In the genomic region with DNA sequence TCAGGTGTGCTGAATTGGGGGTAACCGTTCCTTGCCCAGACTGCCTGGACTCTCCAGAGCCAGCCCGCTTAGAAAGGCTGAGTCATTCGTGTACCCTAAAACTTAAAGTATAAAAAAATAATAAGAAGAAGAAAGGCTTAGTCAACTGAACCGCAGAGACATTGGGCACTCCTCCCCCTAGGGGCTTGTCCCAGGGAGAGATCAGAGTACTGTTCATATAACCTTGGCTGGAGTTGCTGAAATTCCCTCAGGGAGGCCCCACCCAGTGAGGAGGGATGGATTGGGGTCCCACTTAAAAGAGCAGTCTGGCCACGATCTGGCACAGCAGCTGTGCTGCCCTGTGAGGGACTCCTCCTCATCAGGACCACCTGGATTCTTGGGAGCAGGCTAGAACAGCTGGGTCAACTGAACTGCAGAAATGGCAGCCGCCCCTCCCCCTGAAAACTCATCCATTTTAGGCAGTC, we compare ENCODE assay signal across 16 cellular contexts. TPM values are rescaled to one million over a fixed set of nuclear protein-coding genes. Genes with fewer than 3 reads are reported as not detected.
DNase-seq lines count a peak whose midpoint lies in the region; ATAC-seq, FAIRE-seq and TF ChIP-seq lines count a peak whose summit lies in the region.
"Had no signal": no experiment of that assay in that cellular context is flagged by ENCODE, and none has a peak within 500 bp of the region (broad histone marks: within the 10 kb centered on the region; RNA-seq: fewer than 3 reads in every experiment).

No MANE protein-coding gene starts in this region.

- peaks cover 32% of the 10 kb centered on the region for H3K36me3 Mint-ChIP-seq in dendritic cell treated with granulocyte-macrophage colony-stimulating factor and Interleukin-4, amounts not matched to agents 40 ng/mL and 50 ng/mL, for 4 days (ENCODE audit: low read depth)
- peaks cover 12% of the 10 kb centered on the region for H3K36me3 Mint-ChIP-seq in glutamatergic neuron (ENCODE audit: unreplicated experiment)

- FAIRE-seq in RCC 7860 (lab: Jason Lieb, UNC) = no peak

- ATAC-seq in DND-41 (ENCODE audit: insufficient read depth, low read depth) (0 out of 3 replicates have a peak, but pooled peaks have one; percentile 37), HG03095 (IDR thresholded peaks at IDR 0.05; ENCODE audit: unreplicated experiment) (peak; percentile 52)

- H3K4me1 ChIP-seq in BLaER1 (peaks cover 10% of the 10 kb centered on the region), DND-41 (ENCODE audit: insufficient read depth, low read length) (no peaks in the 10 kb centered on the region)

- H3K4me3 Mint-ChIP-seq in dendritic cell treated with granulocyte-macrophage colony-stimulating factor and Interleukin-4, amounts not matched to agents 40 ng/mL and 50 ng/mL, for 4 days = peak overlapping the region; percentile 30
- H3K4me3 Mint-ChIP-seq in glutamatergic neuron (ENCODE audit: unreplicated experiment) = no peak overlapping the region
- H3K4me3 Mint-ChIP-seq: brain, H9 had no signal

- peaks cover 22% of the 10 kb centered on the region for H3K36me3 ChIP-seq in BLaER1
- H3K36me3 ChIP-seq in DND-41 (ENCODE audit: insufficient read depth, low read length) = no peaks in the 10 kb centered on the region; the same call in 1 of the 2 replicates
- H3K36me3 ChIP-seq: sigmoid colon had no signal

- H3K4me1 Mint-ChIP-seq in dendritic cell treated with granulocyte-macrophage colony-stimulating factor and Interleukin-4, amounts not matched to agents 40 ng/mL and 50 ng/mL, for 4 days (ENCODE audit: low read depth) = peaks cover 66% of the 10 kb centered on the region
- H3K4me1 Mint-ChIP-seq in glutamatergic neuron (ENCODE audit: low read depth, unreplicated experiment) = no peaks in the 10 kb centered on the region

- no peak overlapping the region for H2AFZ ChIP-seq in DND-41 (ENCODE audit: low read depth, low read length)

- no peak overlapping the region for H3K27ac ChIP-seq in BLaER1
- H3K27ac ChIP-seq in DND-41 (ENCODE audit: low read length) = no peak overlapping the region
- H3K27ac ChIP-seq in dorsolateral prefrontal cortex = peak overlapping the region in 1 of 59 donors; percentile 6
- H3K27ac ChIP-seq: sigmoid colon had no signal

- TF ChIP-seq CTCF in DND-41 (IDR thresholded peaks at IDR 0.05; ENCODE audit: borderline replicate concordance, extremely low read depth, low read length, poor library complexity, severe bottlenecking) (no peak), dorsolateral prefrontal cortex (IDR thresholded peaks at IDR 0.05 in 54 of 56, conservative IDR thresholded peaks at IDR 0.05 in 2 of 56; ENCODE audit: low read depth in 1 of 56, partially characterized antibody in 56 of 56) (no peak), glutamatergic neuron (IDR thresholded peaks at IDR 0.05; ENCODE audit: partially characterized antibody, unreplicated experiment) (no peak)

- H3K79me2 ChIP-seq in DND-41 (ENCODE audit: insufficient read depth, low read length) = peaks cover 68% of the 10 kb centered on the region

- H3K4me2 ChIP-seq in BLaER1 (peak overlapping the region; percentile 18; the same call in 1 of the 2 replicates), DND-41 (ENCODE audit: insufficient read depth, low read length) (no peak overlapping the region)

- no peak overlapping the region for H3K9ac ChIP-seq in BLaER1
- no peak overlapping the region for H3K9ac ChIP-seq in DND-41 (ENCODE audit: low read depth, low read length)

- no peaks in the 10 kb centered on the region for H3K27me3 Mint-ChIP-seq in dendritic cell treated with granulocyte-macrophage colony-stimulating factor and Interleukin-4, amounts not matched to agents 40 ng/mL and 50 ng/mL, for 4 days
- no peaks in the 10 kb centered on the region for H3K27me3 Mint-ChIP-seq in glutamatergic neuron (ENCODE audit: unreplicated experiment)
- H3K27me3 Mint-ChIP-seq: brain had no signal

- H3K27me3 ChIP-seq in BLaER1 (no peaks in the 10 kb centered on the region), DND-41 (ENCODE audit: insufficient read depth, low read length, poor library complexity) (no peaks in the 10 kb centered on the region), dorsolateral prefrontal cortex (no peaks in the 10 kb centered on the region)
- H3K27me3 ChIP-seq: heart right ventricle, sigmoid colon had no signal

- H3K9me3 ChIP-seq in BLaER1 (peaks cover 26% of the 10 kb centered on the region), DND-41 (ENCODE audit: insufficient read depth, low read length, severe bottlenecking) (no peaks in the 10 kb centered on the region)
- H3K9me3 ChIP-seq: sigmoid colon had no signal

- intact Hi-C loops in dendritic cell treated with granulocyte-macrophage colony-stimulating factor and Interleukin-4, amounts not matched to agents 40 ng/mL and 50 ng/mL, for 4 days (cut with micrococcal nuclease) = no loop called here
- intact Hi-C loops in dorsolateral prefrontal cortex (cut with DNase I) = no loop called here

- H4K20me1 ChIP-seq in BLaER1 (peaks cover 47% of the 10 kb centered on the region; the same call in 1 of the 2 replicates), DND-41 (ENCODE audit: insufficient read depth, low read length) (peaks cover 11% of the 10 kb centered on the region)

- no peaks in the 10 kb centered on the region for H3K9me3 Mint-ChIP-seq in dendritic cell treated with granulocyte-macrophage colony-stimulating factor and Interleukin-4, amounts not matched to agents 40 ng/mL and 50 ng/mL, for 4 days
- peaks cover 4% of the 10 kb centered on the region for H3K9me3 Mint-ChIP-seq in glutamatergic neuron (ENCODE audit: unreplicated experiment)

- DNase-seq in DND-41 (peak; percentile 8), RCC 7860 (ENCODE audit: low spot score) (no peak), dorsolateral prefrontal cortex (no peak), glutamatergic neuron (no peak)
- DNase-seq: activated T-cell treated with anti-CD3 and anti-CD28 coated beads, Interleukin-2, amount 50 U/mL, for 72 hours; H9; heart right ventricle; KG1; NCI-H1694; NCI-H774; SHP77 treated with DMSO at 0.1 percent for 48 hours; sigmoid colon had no signal

- H3K4me3 ChIP-seq in BLaER1 (no peak overlapping the region), DND-41 (ENCODE audit: low read depth in 1 of 2, low read length in 2 of 2) (no peak overlapping the region), dorsolateral prefrontal cortex (no peak overlapping the region)
- H3K4me3 ChIP-seq: heart right ventricle, sigmoid colon had no signal

- peak overlapping the region; percentile 56 for H3K27ac Mint-ChIP-seq in dendritic cell treated with granulocyte-macrophage colony-stimulating factor and Interleukin-4, amounts not matched to agents 40 ng/mL and 50 ng/mL, for 4 days
- no peak overlapping the region for H3K27ac Mint-ChIP-seq in glutamatergic neuron (ENCODE audit: unreplicated experiment)

RNA-seq across cellular contexts. Expression of a gene that starts 37.2 kb away (rescaled TPM):
- total RNA-seq in dorsolateral prefrontal cortex (100 to 1,000 TPM; 136 to 273 (median 172) TPM), glutamatergic neuron (ENCODE audit: unreplicated experiment) (41.6 TPM)
